8 cellular contexts compared by ENCODE assay signal in genomic region chr16:28192811-28193529, GRCh38. TPM values are rescaled to one million over a fixed set of nuclear protein-coding genes. Genes with fewer than 3 reads are reported as not detected.
A peak's percentile ranks its signal among the peaks of the same experiment; 100 is the strongest.
DNase-seq lines count a peak whose midpoint lies in the region; ATAC-seq lines count a peak whose summit lies in the region.

No MANE protein-coding gene starts in this region.

- no peak overlapping the region for H3K9ac ChIP-seq in neuronal stem cell (ENCODE audit: low read depth, low read length, poor library complexity)

- H3K23ac ChIP-seq in neuronal stem cell (ENCODE audit: low read depth, low read length, poor library complexity), result no peak overlapping the region

- no peak overlapping the region for H4K91ac ChIP-seq in neuronal stem cell (ENCODE audit: low read depth, low read length, poor library complexity)

- WGBS in neuronal stem cell (ENCODE audit: extremely low coverage in 2 of 2, insufficient read length in 2 of 2, insufficient replicate concordance in 1 of 2), 2 donors, result no CpG with 5 or more reads among the region's 10 CpGs

- no peaks in the 10 kb centered on the region for H3K9me3 ChIP-seq in neuronal stem cell (replicated peaks in 1 of 2; ENCODE audit: control insufficient read depth in 2 of 2, insufficient read depth in 1 of 2, low read depth in 1 of 2, low read length in 2 of 2)

- ATAC-seq in GM19324 (IDR thresholded peaks at IDR 0.05; ENCODE audit: low FRiP score, unreplicated experiment) (peak; percentile 63), HG03469 (IDR thresholded peaks at IDR 0.05; ENCODE audit: unreplicated experiment) (peak; percentile 31), left lobe of liver (peak; percentile 19)

- H2AFZ ChIP-seq in neuronal stem cell (ENCODE audit: low read length), result no peak overlapping the region

- H3K14ac ChIP-seq in neuronal stem cell (ENCODE audit: low read length), result no peak overlapping the region

- H3K18ac ChIP-seq in neuronal stem cell (ENCODE audit: low read length), result no peak overlapping the region

- H3K4me3 ChIP-seq in neuronal stem cell (ENCODE audit: low read length in 2 of 2), result no peak overlapping the region

- peak; percentile 71 to 73 for DNase-seq in activated CD4-positive, alpha-beta T cell treated with anti-CD3 and anti-CD28 coated beads, Interleukin-2, amount 50 U/mL, for 4 hours
- DNase-seq in left lobe of liver (ENCODE audit: low spot score) (no peak), neuronal stem cell (ENCODE audit: low spot score) (no peak), AML-193 (lab: John Stamatoyannopoulos, UW) (no peak), NCI-H524 (lab: John Stamatoyannopoulos, UW) (no peak)
- DNase-seq in stimulated activated naive CD4-positive, alpha-beta T cell (lab: John Stamatoyannopoulos, UW), result peak; percentile 51 to 75 (median 66)

- H3K4ac ChIP-seq in neuronal stem cell (ENCODE audit: low read length), result no peak overlapping the region

- H2BK120ac ChIP-seq in neuronal stem cell (ENCODE audit: low read depth, low read length), result no peak overlapping the region

- no peak overlapping the region for H4K8ac ChIP-seq in neuronal stem cell (ENCODE audit: low read depth, low read length)

- no peak overlapping the region for H3K4me2 ChIP-seq in neuronal stem cell (ENCODE audit: insufficient read depth, low read length, poor library complexity, severe bottlenecking)

- H2AK5ac ChIP-seq in neuronal stem cell (ENCODE audit: low read depth, low read length), result no peak overlapping the region

- no peaks in the 10 kb centered on the region for H3K4me1 ChIP-seq in neuronal stem cell (ENCODE audit: control insufficient read depth in 2 of 2, insufficient read depth in 1 of 2, low read depth in 1 of 2, low read length in 2 of 2)

- peaks cover 2 to 79% of the 10 kb centered on the region in 2 donors for H3K36me3 ChIP-seq in neuronal stem cell (replicated peaks in 1 of 2; ENCODE audit: control insufficient read depth in 2 of 2, insufficient read depth in 2 of 2, low read length in 2 of 2)

- no peaks in the 10 kb centered on the region for H3K27me3 ChIP-seq in neuronal stem cell (ENCODE audit: control insufficient read depth in 3 of 3, insufficient read depth in 3 of 3, low read depth in 1 of 3, low read length in 3 of 3)

- H2BK12ac ChIP-seq in neuronal stem cell (ENCODE audit: low read length), result no peak overlapping the region

- no peak overlapping the region for H2BK5ac ChIP-seq in neuronal stem cell (ENCODE audit: low read length)

- peaks cover 6% of the 10 kb centered on the region for H3K79me1 ChIP-seq in neuronal stem cell (ENCODE audit: low read depth, low read length)

- no peak overlapping the region for H3K27ac ChIP-seq in neuronal stem cell (replicated peaks; ENCODE audit: low read length)

- H2BK15ac ChIP-seq in neuronal stem cell (ENCODE audit: low read length), result no peak overlapping the region

RNA-seq across cellular contexts. Expression of gene XPO6, which starts 18.8 kb away (rescaled TPM):
- total RNA-seq in left lobe of liver, result 46.2 TPM
- 45.3 TPM for polyA plus RNA-seq in neuronal stem cell (2013, experiment 1 of 2)
- 42.8 TPM for polyA plus RNA-seq in neuronal stem cell (2013, experiment 2 of 2)

Comparison
In these comparisons a context has a peak if more than half of its experiments do, and no peak if none do; other contexts are left out.
1. DNase-seq: peak in activated CD4-positive, alpha-beta T cell treated with anti-CD3 and anti-CD28 coated beads, Interleukin-2, amount 50 U/mL, for 4 hours (2 of 2) and stimulated activated naive CD4-positive, alpha-beta T cell (6 of 6); none in left lobe of liver (single experiment), neuronal stem cell (single experiment), AML-193 (0 of 2) and NCI-H524 (0 of 2).
2. Peak in every context shown above with its lines, with median percentiles within 50 percentile points of each other: ATAC-seq.